8 cellular contexts compared by ENCODE assay signal in the genomic region with DNA sequence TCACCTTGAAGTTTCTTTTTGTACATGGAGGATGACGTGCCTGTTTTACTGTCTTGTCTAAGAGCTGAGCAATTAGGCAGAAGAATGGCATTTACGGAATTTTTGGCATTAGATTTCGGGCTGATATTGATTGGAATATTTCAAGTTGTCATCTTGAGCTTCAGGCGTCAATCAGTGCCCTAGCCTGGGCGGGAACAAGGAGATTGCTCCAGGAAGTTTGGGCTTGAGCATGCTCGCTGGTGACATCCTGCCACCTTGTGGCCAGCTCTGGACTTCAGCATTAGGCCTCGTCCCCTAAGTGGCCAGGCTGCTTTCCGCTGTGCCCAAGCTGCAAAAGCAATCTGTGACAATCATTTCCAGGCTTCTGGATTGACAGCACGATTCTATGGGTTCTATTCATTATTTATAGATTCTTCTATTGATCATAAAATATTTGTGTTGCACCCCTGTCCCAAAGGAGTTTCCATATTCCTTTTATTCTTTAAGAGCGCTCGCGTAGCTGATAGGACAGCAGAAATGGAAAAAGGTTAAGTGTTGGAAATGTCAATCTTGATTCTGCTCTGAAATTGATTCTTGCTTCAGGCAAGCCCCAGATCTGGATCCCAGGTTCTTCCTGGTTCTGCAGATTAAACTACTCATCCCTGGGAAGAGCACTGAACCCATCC.
DNase-seq lines count a peak whose midpoint lies in the region; ATAC-seq and TF ChIP-seq lines count a peak whose summit lies in the region.

No MANE protein-coding gene starts in this region.

- ATAC-seq in natural killer cell, result peak; percentile 63 to 78 (median 68)
- ATAC-seq in stimulated activated naive CD8-positive, alpha-beta T cell treated with anti-CD3 and anti-CD28 coated beads, Interleukin-15, amount 100 ng/mL, for 72 hours, result peak; percentile 67

- TF ChIP-seq CTCF in BJ (IDR thresholded peaks at IDR 0.05; ENCODE audit: insufficient read depth, low read depth, low read length) (peak; percentile 92), fibroblast of lung (conservative IDR thresholded peaks at IDR 0.05 in 1 of 2, IDR thresholded peaks at IDR 0.05 in 1 of 2; ENCODE audit: low read depth in 1 of 2, low read length in 2 of 2) (peak; percentile 93 to 94), natural killer cell (IDR thresholded peaks at IDR 0.05) (peak; percentile 75)

- POLR2A ChIA-PET in BJ (lab: Charles Lee), result interaction anchor here (0.6 kb wide), 1 partner anchor 30 kb away, joined by 4 read pairs; no protein-coding TSS in a partner anchor

- peak overlapping the region; percentile 23 for H3K9ac ChIP-seq in NT2/D1 (ENCODE audit: insufficient read length, low read depth)
- H3K9ac ChIP-seq in fibroblast of lung (ENCODE audit: insufficient read depth, low read length), result no peak overlapping the region

- CTCF ChIA-PET in BJ (lab: Yijun Ruan, JAX), result interaction anchor here (0.6 to 2.7 kb wide), 48 partner anchors 9 to 350 kb away, joined by 3 to 45 read pairs (median 4); partner anchors contain the start of genes HNRNPK, KIF27 and RMI1

- H3K27ac ChIP-seq in fibroblast of lung (ENCODE audit: insufficient read depth, low read length), result no peak overlapping the region

- H3K4me2 ChIP-seq in fibroblast of lung (ENCODE audit: extremely low read depth, insufficient read depth, low read length), result peak overlapping the region; percentile 72

- intact Hi-C loops in natural killer cell (cut with micrococcal nuclease), result loop anchor here (1.0 to 5.0 kb wide), 2 partner anchors 56 to 323 kb away; no protein-coding TSS in a partner anchor

- H3K9me3 ChIP-seq in NT2/D1 (ENCODE audit: insufficient read depth, low read length) (no peaks in the 10 kb centered on the region), fibroblast of lung (ENCODE audit: control insufficient read depth, insufficient read depth, low read depth, low read length) (no peaks in the 10 kb centered on the region)

- H3K4me1 ChIP-seq in NT2/D1 (ENCODE audit: insufficient read depth, insufficient read length), result no peaks in the 10 kb centered on the region
- no peaks in the 10 kb centered on the region for H3K4me1 ChIP-seq in fibroblast of lung (ENCODE audit: control insufficient read depth, extremely low read depth, insufficient read depth, low read length)

- no peaks in the 10 kb centered on the region for H3K9me3 Mint-ChIP-seq in activated T-cell treated with anti-CD3 and anti-CD28 coated beads, Interleukin-2, amount 50 U/mL, for 24 hours
- no peaks in the 10 kb centered on the region for H3K9me3 Mint-ChIP-seq in natural killer cell
- H3K9me3 Mint-ChIP-seq in stimulated activated naive CD8-positive, alpha-beta T cell treated with anti-CD3 and anti-CD28 coated beads, Interleukin-15, amount 100 ng/mL, for 72 hours, result no peaks in the 10 kb centered on the region

- DNase-seq in BJ (ENCODE audit: low read depth), result peak; percentile 14
- DNase-seq in GM19240 (ENCODE audit: insufficient read length, low spot score), result peak; percentile 52
- DNase-seq in HUDEP-2 (lab: John Stamatoyannopoulos, UW; ENCODE audit: unreplicated experiment in 76 of 76), result peak in 48 of 76 experiments; percentile 1 to 54 (median 23)
- peak; percentile 85 for DNase-seq in NT2/D1 (ENCODE audit: low read depth, low spot score)
- peak; percentile 68 for DNase-seq in activated T-cell treated with anti-CD3 and anti-CD28 coated beads, Interleukin-2, amount 50 U/mL, for 24 hours
- DNase-seq in fibroblast of lung (ENCODE audit: low read depth in 2 of 2), result peak; percentile 59 to 83
- DNase-seq in natural killer cell, result peak; percentile 31
- peak; percentile 33 to 51 for DNase-seq in stimulated activated naive CD8-positive, alpha-beta T cell treated with anti-CD3 and anti-CD28 coated beads, Interleukin-15, amount 100 ng/mL, for 72 hours

- H3K79me2 ChIP-seq in fibroblast of lung (ENCODE audit: control insufficient read depth, insufficient read depth, low read length), result no peaks in the 10 kb centered on the region

- H3K27me3 Mint-ChIP-seq in activated T-cell treated with anti-CD3 and anti-CD28 coated beads, Interleukin-2, amount 50 U/mL, for 24 hours, result peaks cover 3% of the 10 kb centered on the region
- H3K27me3 Mint-ChIP-seq in natural killer cell (ENCODE audit: low read depth in 2 of 2), result peaks cover 10 to 24% of the 10 kb centered on the region in 2 donors
- H3K27me3 Mint-ChIP-seq in stimulated activated naive CD8-positive, alpha-beta T cell treated with anti-CD3 and anti-CD28 coated beads, Interleukin-15, amount 100 ng/mL, for 72 hours, result peaks cover 21% of the 10 kb centered on the region

- H3K36me3 ChIP-seq in BJ (ENCODE audit: control insufficient read depth, insufficient read depth, low read length) (no peaks in the 10 kb centered on the region), NT2/D1 (ENCODE audit: insufficient read depth, insufficient read length, low read length) (no peaks in the 10 kb centered on the region), fibroblast of lung (ENCODE audit: control insufficient read depth, insufficient read depth, low read length) (no peaks in the 10 kb centered on the region)

- H3K4me3 Mint-ChIP-seq in activated T-cell treated with anti-CD3 and anti-CD28 coated beads, Interleukin-2, amount 50 U/mL, for 24 hours, result no peak overlapping the region
- no peak overlapping the region for H3K4me3 Mint-ChIP-seq in natural killer cell
- no peak overlapping the region for H3K4me3 Mint-ChIP-seq in stimulated activated naive CD8-positive, alpha-beta T cell treated with anti-CD3 and anti-CD28 coated beads, Interleukin-15, amount 100 ng/mL, for 72 hours

- no peaks in the 10 kb centered on the region; the same call in 1 of the 2 replicates for H3K27me3 ChIP-seq in BJ (ENCODE audit: control insufficient read depth, insufficient read depth, low read length)
- no peaks in the 10 kb centered on the region for H3K27me3 ChIP-seq in NT2/D1 (ENCODE audit: insufficient read depth, insufficient read length)
- H3K27me3 ChIP-seq in fibroblast of lung (ENCODE audit: control insufficient read depth, insufficient read depth, low read length), result no peaks in the 10 kb centered on the region

- H3K4me1 Mint-ChIP-seq in activated T-cell treated with anti-CD3 and anti-CD28 coated beads, Interleukin-2, amount 50 U/mL, for 24 hours (ENCODE audit: low read depth), result peaks cover 7% of the 10 kb centered on the region
- peaks cover 8 to 9% of the 10 kb centered on the region in 2 donors for H3K4me1 Mint-ChIP-seq in natural killer cell
- H3K4me1 Mint-ChIP-seq in stimulated activated naive CD8-positive, alpha-beta T cell treated with anti-CD3 and anti-CD28 coated beads, Interleukin-15, amount 100 ng/mL, for 72 hours, result peaks cover 4% of the 10 kb centered on the region

- H3K4me3 ChIP-seq in BJ (ENCODE audit: low read depth, low read length), result 0 out of 2 replicates have a peak overlapping the region, but pooled peaks have one; percentile 10
- H3K4me3 ChIP-seq in NT2/D1 (ENCODE audit: insufficient read length, low read depth), result no peak overlapping the region
- peak overlapping the region; percentile 12 to 36 (median 15) for H3K4me3 ChIP-seq in fibroblast of lung (replicated peaks in 1 of 4; ENCODE audit: control extremely low read depth in 1 of 4, insufficient read depth in 1 of 4, low read depth in 3 of 4, low read length in 4 of 4)

- no peak overlapping the region for H3K27ac Mint-ChIP-seq in activated T-cell treated with anti-CD3 and anti-CD28 coated beads, Interleukin-2, amount 50 U/mL, for 24 hours
- H3K27ac Mint-ChIP-seq in natural killer cell, result no peak overlapping the region
- no peak overlapping the region for H3K27ac Mint-ChIP-seq in stimulated activated naive CD8-positive, alpha-beta T cell treated with anti-CD3 and anti-CD28 coated beads, Interleukin-15, amount 100 ng/mL, for 72 hours

- H2AFZ ChIP-seq in fibroblast of lung (ENCODE audit: low read length), result peak overlapping the region; percentile 21

- no peaks in the 10 kb centered on the region for H3K36me3 Mint-ChIP-seq in activated T-cell treated with anti-CD3 and anti-CD28 coated beads, Interleukin-2, amount 50 U/mL, for 24 hours (ENCODE audit: low read depth)
- no peaks in the 10 kb centered on the region for H3K36me3 Mint-ChIP-seq in natural killer cell

- H4K20me1 ChIP-seq in fibroblast of lung (ENCODE audit: control insufficient read depth, extremely low read depth, insufficient read depth, low read length), result no peaks in the 10 kb centered on the region

Comparison
In these comparisons a context has a peak if more than half of its experiments do, and no peak if none do; other contexts are left out.
1. DNase-seq: peak in every context shown above with its lines; median percentile 85 in NT2/D1; 71 in fibroblast of lung; 68 in activated T-cell treated with anti-CD3 and anti-CD28 coated beads, Interleukin-2, amount 50 U/mL, for 24 hours; 52 in GM19240; 42 in stimulated activated naive CD8-positive, alpha-beta T cell treated with anti-CD3 and anti-CD28 coated beads, Interleukin-15, amount 100 ng/mL, for 72 hours; 31 in natural killer cell; 23 in HUDEP-2; 14 in BJ.